ENCODE assay signal across 26 cellular contexts in genomic region chr6:120558294-120558693, GRCh38.
DNase-seq lines count a peak whose midpoint lies in the region; ATAC-seq, FAIRE-seq and TF ChIP-seq lines count a peak whose summit lies in the region.
"Had no signal": no experiment of that assay in that cellular context is flagged by ENCODE, and none has a peak within 500 bp of the region (broad histone marks: within the 10 kb centered on the region; RNA-seq: fewer than 3 reads in every experiment).

No MANE protein-coding gene starts in this region.

- ATAC-seq in left colon (peak; percentile 56), GM18867 (IDR thresholded peaks at IDR 0.05; ENCODE audit: unreplicated experiment) (no peak), WTC11 (no peak)
- ATAC-seq: A549; CD8-positive, alpha-beta T cell; GM12878 had no signal

- no peaks in the 10 kb centered on the region for H3K36me3 Mint-ChIP-seq in WTC11
- H3K36me3 Mint-ChIP-seq: CD8-positive, alpha-beta T cell had no signal

- CTCF ChIA-PET in WTC11 (lab: Charles Lee), result no interaction called here

- no peaks in the 10 kb centered on the region for H3K27me3 Mint-ChIP-seq in WTC11 (ENCODE audit: low read depth)
- H3K27me3 Mint-ChIP-seq: B cell; CD4-positive, alpha-beta T cell had no signal

- H3K4me1 Mint-ChIP-seq in WTC11, result peaks cover 9% of the 10 kb centered on the region
- H3K4me1 Mint-ChIP-seq: B cell had no signal

- no peak overlapping the region for H3K4me3 Mint-ChIP-seq in WTC11
- H3K4me3 Mint-ChIP-seq: B cell; CD4-positive, alpha-beta T cell; CD8-positive, alpha-beta T cell had no signal

- peak; percentile 9 for DNase-seq in NCI-H1105 treated with DMSO at 0.1 percent for 48 hours (lab: John Stamatoyannopoulos, UW)
- DNase-seq in NCI-H1105 (lab: John Stamatoyannopoulos, UW), result no peak
- no peak for DNase-seq in D721Med (ENCODE audit: insufficient read length, low spot score)
- DNase-seq in NCI-H524 treated with DMSO at 0.1 percent for 48 hours (lab: John Stamatoyannopoulos, UW), result peak; percentile 31
- no peak for DNase-seq in left colon
- DNase-seq in WTC11 (ENCODE audit: low spot score), result no peak
- no peak for DNase-seq in activated gamma-delta T cell treated with Interleukin-2 at 50 U/mL for 16 hours
- DNase-seq: AML-193; Caco-2; Calu3; CD4-positive, alpha-beta T cell; CD8-positive, alpha-beta T cell; DMS 273 treated with DMSO at 0.1 percent for 48 hours; DMS153; DMS53; DMS79; DND-41; EL; GDM1 had no signal

- POLR2A ChIA-PET in WTC11 (lab: Charles Lee), result no interaction called here

- FAIRE-seq in D721Med (lab: Jason Lieb, UNC), result peak; percentile 46
- FAIRE-seq: A549, GM12878, GM12892, GM18507, GM19239 had no signal

- no peaks in the 10 kb centered on the region for H3K9me3 Mint-ChIP-seq in WTC11
- H3K9me3 Mint-ChIP-seq: CD4-positive, alpha-beta T cell; CD8-positive, alpha-beta T cell had no signal

- no peak overlapping the region for H3K27ac Mint-ChIP-seq in WTC11
- H3K27ac Mint-ChIP-seq: B cell; CD4-positive, alpha-beta T cell; CD8-positive, alpha-beta T cell had no signal

- no peak for TF ChIP-seq CTCF in D721Med (IDR thresholded peaks at IDR 0.05; ENCODE audit: insufficient read depth, missing control alignments)
- no peak for TF ChIP-seq CTCF in WTC11 (IDR thresholded peaks at IDR 0.05)

- intact Hi-C loops in left colon (cut with DNase I, micrococcal nuclease), result no loop called here

TF ChIP-seq in WTC11, 78 proteins besides CTCF, POLR2A, EP300 and RAD21 (continues in another document):
- TF ChIP-seq KAT7 (CRISPR knock-in tag; IDR thresholded peaks at IDR 0.05; ENCODE audit: borderline replicate concordance) (no peak), CBFB (CRISPR knock-in tag; IDR thresholded peaks at IDR 0.05; ENCODE audit: low read depth) (no peak), IRF1 (CRISPR knock-in tag; IDR thresholded peaks at IDR 0.05) (no peak), SMAD4 (CRISPR knock-in tag; IDR thresholded peaks at IDR 0.05) (no peak), ZNF416 (CRISPR knock-in tag; IDR thresholded peaks at IDR 0.05) (no peak), FOXP4 (CRISPR knock-in tag; IDR thresholded peaks at IDR 0.05) (no peak), ERG (CRISPR knock-in tag; IDR thresholded peaks at IDR 0.05) (no peak), ETV6 (CRISPR knock-in tag; IDR thresholded peaks at IDR 0.05) (no peak), FOXK1 (CRISPR knock-in tag; IDR thresholded peaks at IDR 0.05) (no peak), CREM (CRISPR knock-in tag; IDR thresholded peaks at IDR 0.05) (no peak), ZNF232 (CRISPR knock-in tag; IDR thresholded peaks at IDR 0.05) (no peak), ZNF281 (CRISPR knock-in tag; IDR thresholded peaks at IDR 0.05) (no peak), NR1H2 (CRISPR knock-in tag; IDR thresholded peaks at IDR 0.05) (no peak), ZNF532 (CRISPR knock-in tag; IDR thresholded peaks at IDR 0.05; ENCODE audit: borderline replicate concordance) (no peak), CDX4 (CRISPR knock-in tag; IDR thresholded peaks at IDR 0.05; ENCODE audit: borderline replicate concordance) (no peak)

Comparison
In these comparisons a context has a peak if more than half of its experiments do, and no peak if none do; other contexts are left out.
1. DNase-seq: peak in NCI-H1105 treated with DMSO at 0.1 percent for 48 hours (single experiment) and NCI-H524 treated with DMSO at 0.1 percent for 48 hours (single experiment); none in NCI-H1105 (single experiment), D721Med (single experiment), left colon (0 of 2), WTC11 (single experiment) and activated gamma-delta T cell treated with Interleukin-2 at 50 U/mL for 16 hours (single experiment).